Comparison of ENCODE assay signal across 10 cellular contexts in genomic region chr2:240998706-240999000, GRCh38. TPM values are rescaled to one million over a fixed set of nuclear protein-coding genes. Genes with fewer than 3 reads are reported as not detected.
DNase-seq lines count a peak whose midpoint lies in the region; ATAC-seq and TF ChIP-seq lines count a peak whose summit lies in the region.
"Had no signal": no experiment of that assay in that cellular context is flagged by ENCODE, and none has a peak within 500 bp of the region (broad histone marks: within the 10 kb centered on the region; RNA-seq: fewer than 3 reads in every experiment).

No MANE protein-coding gene starts in this region.

- no peaks in the 10 kb centered on the region for H3K36me3 ChIP-seq in adrenal gland (replicated peaks in 1 of 2)
- H3K36me3 ChIP-seq in thyroid gland, result peaks cover 3 to 27% of the 10 kb centered on the region in 2 donors

- peaks cover 15% of the 10 kb centered on the region for H3K27me3 Mint-ChIP-seq in activated CD8-positive, alpha-beta T cell treated with anti-CD3 and anti-CD28 coated beads for 36 hours
- peaks cover 25% of the 10 kb centered on the region for H3K27me3 Mint-ChIP-seq in activated CD8-positive, alpha-beta T cell treated with anti-CD3 and anti-CD28 coated beads, Interleukin-2, amount 10 ng/mL, durations not matched to agents 7 days and 5 days (ENCODE audit: low read depth)

- TF ChIP-seq CTCF in activated CD8-positive, alpha-beta T cell treated with anti-CD3 and anti-CD28 coated beads for 36 hours (IDR thresholded peaks at IDR 0.05), result no peak
- TF ChIP-seq CTCF in adrenal gland (IDR thresholded peaks at IDR 0.05), result no peak
- no peak for TF ChIP-seq CTCF in lower leg skin (IDR thresholded peaks at IDR 0.05)
- peak in 1 of 6 experiments; percentile 1 for TF ChIP-seq CTCF in thyroid gland (IDR thresholded peaks at IDR 0.05)

- no peak overlapping the region for H3K27ac Mint-ChIP-seq in activated CD8-positive, alpha-beta T cell treated with anti-CD3 and anti-CD28 coated beads for 36 hours
- H3K27ac Mint-ChIP-seq in activated CD8-positive, alpha-beta T cell treated with anti-CD3 and anti-CD28 coated beads, Interleukin-2, amount 10 ng/mL, durations not matched to agents 7 days and 5 days, result no peak overlapping the region
- H3K27ac Mint-ChIP-seq: progenitor cell of endocrine pancreas had no signal

- peaks cover 0 to 4% (median 0%) of the 10 kb centered on the region in 3 donors for H3K9me3 ChIP-seq in adrenal gland (replicated peaks in 1 of 3)
- no peaks in the 10 kb centered on the region for H3K9me3 ChIP-seq in thyroid gland

- POLR2A ChIA-PET in activated CD8-positive, alpha-beta T cell treated with anti-CD3 and anti-CD28 coated beads for 36 hours (lab: Charles Lee), result interaction anchor here (4.2 kb wide), 1 partner anchor 11 kb away, joined by 12 read pairs; no protein-coding TSS in a partner anchor
- POLR2A ChIA-PET in activated CD8-positive, alpha-beta T cell treated with anti-CD3 and anti-CD28 coated beads, Interleukin-2, amount 10 ng/mL, durations not matched to agents 7 days and 5 days (lab: Charles Lee), result no interaction called here

- H3K27me3 ChIP-seq in adrenal gland, result no peaks in the 10 kb centered on the region
- no peaks in the 10 kb centered on the region for H3K27me3 ChIP-seq in thyroid gland

- no peak overlapping the region for H3K4me3 Mint-ChIP-seq in activated CD8-positive, alpha-beta T cell treated with anti-CD3 and anti-CD28 coated beads for 36 hours
- H3K4me3 Mint-ChIP-seq in activated CD8-positive, alpha-beta T cell treated with anti-CD3 and anti-CD28 coated beads, Interleukin-2, amount 10 ng/mL, durations not matched to agents 7 days and 5 days, result no peak overlapping the region

- WGBS in adrenal gland, 4 donors, result 1% methylated on average over 51 to 52 of the region's 52 CpGs; no CpG with 5 or more reads in 2 of the 4 donors
- WGBS in lower leg skin, 2 donors, result 1% methylated on average over 21 of the region's 52 CpGs; no CpG with 5 or more reads in 1 of the 2 donors
- WGBS in thyroid gland, 2 donors, result 0% methylated on average over 12 of the region's 52 CpGs; no CpG with 5 or more reads in 1 of the 2 donors

- peaks cover 3% of the 10 kb centered on the region for H3K9me3 Mint-ChIP-seq in activated CD8-positive, alpha-beta T cell treated with anti-CD3 and anti-CD28 coated beads for 36 hours
- H3K9me3 Mint-ChIP-seq in activated CD8-positive, alpha-beta T cell treated with anti-CD3 and anti-CD28 coated beads, Interleukin-2, amount 10 ng/mL, durations not matched to agents 7 days and 5 days (ENCODE audit: insufficient read depth), result no peaks in the 10 kb centered on the region

- CTCF ChIA-PET in activated CD8-positive, alpha-beta T cell treated with anti-CD3 and anti-CD28 coated beads for 36 hours (lab: Charles Lee), result interaction anchor here (0.7 kb wide), 1 partner anchor 15 kb away, joined by 4 read pairs; no protein-coding TSS in a partner anchor
- CTCF ChIA-PET in activated CD8-positive, alpha-beta T cell treated with anti-CD3 and anti-CD28 coated beads, Interleukin-2, amount 10 ng/mL, durations not matched to agents 7 days and 5 days (lab: Charles Lee), result no interaction called here

- DNase-seq in activated CD8-positive, alpha-beta T cell treated with anti-CD3 and anti-CD28 coated beads for 36 hours, result no peak
- no peak for DNase-seq in activated CD8-positive, alpha-beta T cell treated with anti-CD3 and anti-CD28 coated beads, Interleukin-2, amount 10 ng/mL, durations not matched to agents 7 days and 5 days
- DNase-seq in adrenal gland (no peak), lower leg skin (ENCODE audit: low spot score in 2 of 2) (no peak), thyroid gland (no peak), HT-29 (ENCODE audit: low spot score) (no peak), germinal center (ENCODE audit: low spot score) (no peak)
- DNase-seq: cortex of kidney had no signal

- peak; percentile 32 for ATAC-seq in activated CD8-positive, alpha-beta T cell treated with anti-CD3 and anti-CD28 coated beads for 36 hours
- ATAC-seq in activated CD8-positive, alpha-beta T cell treated with anti-CD3 and anti-CD28 coated beads, Interleukin-2, amount 10 ng/mL, durations not matched to agents 7 days and 5 days, result no peak
- ATAC-seq in GM21717 (IDR thresholded peaks at IDR 0.05; ENCODE audit: unreplicated experiment), result no peak

- H3K4me3 ChIP-seq in adrenal gland (peak overlapping the region; percentile 30 to 97 (median 38)), lower leg skin (ENCODE audit: low read depth, poor library complexity, severe bottlenecking) (peak overlapping the region; percentile 54), thyroid gland (replicated peaks in 1 of 3) (peak overlapping the region in 2 of 3 donors; percentile 75 to 83)

- H3K4me1 ChIP-seq in adrenal gland (replicated peaks in 1 of 2) (peaks cover 42 to 47% of the 10 kb centered on the region in 2 donors), thyroid gland (peaks cover 77 to 87% of the 10 kb centered on the region in 2 donors)

- H3K27ac ChIP-seq in adrenal gland, result peak overlapping the region in 4 of 5 donors; percentile 59 to 94 (median 65)
- peak overlapping the region; percentile 91 to 94 (median 94) for H3K27ac ChIP-seq in thyroid gland

- TF ChIP-seq POLR2A in adrenal gland (IDR thresholded peaks at IDR 0.05), result peak in 1 of 2 donors; percentile 1
- no peak for TF ChIP-seq POLR2A in lower leg skin (IDR thresholded peaks at IDR 0.05)
- TF ChIP-seq POLR2A in thyroid gland (IDR thresholded peaks at IDR 0.05), result no peak

- H3K4me1 Mint-ChIP-seq in activated CD8-positive, alpha-beta T cell treated with anti-CD3 and anti-CD28 coated beads for 36 hours (ENCODE audit: low read depth), result peaks cover 6% of the 10 kb centered on the region
- H3K4me1 Mint-ChIP-seq in activated CD8-positive, alpha-beta T cell treated with anti-CD3 and anti-CD28 coated beads, Interleukin-2, amount 10 ng/mL, durations not matched to agents 7 days and 5 days (ENCODE audit: low read depth), result no peaks in the 10 kb centered on the region

- intact Hi-C loops in activated CD8-positive, alpha-beta T cell treated with anti-CD3 and anti-CD28 coated beads for 36 hours (cut with micrococcal nuclease), result no loop called here
- intact Hi-C loops in adrenal gland (cut with DNase I) (no loop called here), lower leg skin (cut with DNase I; ENCODE audit: low total_unique reads) (no loop called here), thyroid gland (cut with DNase I) (loop anchor here (10.0 kb wide), 2 partner anchors 84 to 156 kb away; partner anchors contain the start of gene PPP1R7)

- peaks cover 4% of the 10 kb centered on the region for H3K36me3 Mint-ChIP-seq in activated CD8-positive, alpha-beta T cell treated with anti-CD3 and anti-CD28 coated beads for 36 hours (ENCODE audit: low read depth)
- no peaks in the 10 kb centered on the region for H3K36me3 Mint-ChIP-seq in activated CD8-positive, alpha-beta T cell treated with anti-CD3 and anti-CD28 coated beads, Interleukin-2, amount 10 ng/mL, durations not matched to agents 7 days and 5 days (ENCODE audit: low read depth)

RNA-seq across cellular contexts. Expression of gene SNED1, which starts 0.2 kb away (rescaled TPM):
- 1 to 10 TPM; 1.4 to 1.8 TPM for total RNA-seq in activated CD8-positive, alpha-beta T cell treated with anti-CD3 and anti-CD28 coated beads for 36 hours
- total RNA-seq in activated CD8-positive, alpha-beta T cell treated with anti-CD3 and anti-CD28 coated beads, Interleukin-2, amount 10 ng/mL, durations not matched to agents 7 days and 5 days, result 1 to 10 TPM; 3.4 to 3.5 TPM
- total RNA-seq in adrenal gland (10 to 100 TPM; 12.5 to 59.5 (median 31.2) TPM), lower leg skin (10 to 100 TPM in 3 of 4 donors, 1 to 10 TPM in 1; 9.0 to 18.4 (median 17.1) TPM), thyroid gland (100 to 1,000 TPM in 1 of 4 donors, 10 to 100 TPM in 3; 47.7 to 122 (median 68.7) TPM)
- 10 to 100 TPM in 2 of 3 donors, 1 to 10 TPM in 1; 3.1 to 27.5 (median 17.7) TPM for polyA plus RNA-seq in adrenal gland
- not detected in 2 replicates for total RNA-seq in HT-29 (2014; rRNA removed; shearing (Covaris generic))
